9 cellular contexts compared by ENCODE assay signal in the genomic region with DNA sequence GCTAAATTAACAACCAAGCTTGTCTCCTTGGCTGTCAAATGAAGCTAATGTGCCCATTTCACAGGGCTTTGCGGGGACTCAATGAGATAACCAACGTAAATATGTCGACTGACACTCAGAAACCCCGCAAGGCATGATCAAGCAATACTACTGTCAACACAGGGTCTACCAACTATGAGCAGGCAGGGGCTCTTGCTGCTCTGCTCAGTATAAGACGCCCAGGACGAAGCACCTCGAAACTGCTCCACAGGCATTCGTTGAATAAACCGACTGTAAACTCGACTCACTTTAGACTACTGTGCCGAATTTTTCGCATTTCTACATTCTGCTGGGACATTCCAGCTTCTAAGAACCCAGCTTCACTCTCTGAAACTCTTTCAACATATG. TPM values are rescaled to one million over a fixed set of nuclear protein-coding genes. Genes with fewer than 3 reads are reported as not detected.
DNase-seq lines count a peak whose midpoint lies in the region; ATAC-seq lines count a peak whose summit lies in the region.
"Had no signal": no experiment of that assay in that cellular context is flagged by ENCODE, and none has a peak within 500 bp of the region (broad histone marks: within the 10 kb centered on the region; RNA-seq: fewer than 3 reads in every experiment).

No MANE protein-coding gene starts in this region.

- peak overlapping the region; percentile 96 for H3K27ac Mint-ChIP-seq in T-helper 1 cell treated with Interleukin-12 subunit alpha and Interleukin-12 subunit beta and Interleukin-4 antibody, amounts not matched to agents 30 μg/mL and 1 μg/mL, for 36 hours
- peak overlapping the region; percentile 95 for H3K27ac Mint-ChIP-seq in activated CD4-positive, alpha-beta memory T cell treated with anti-CD3 and anti-CD28 coated beads, Interleukin-2, amount 10 ng/mL, durations not matched to agents 7 days and 5 days

- peaks cover 6% of the 10 kb centered on the region for H3K36me3 Mint-ChIP-seq in T-helper 1 cell treated with Interleukin-12 subunit alpha and Interleukin-12 subunit beta and Interleukin-4 antibody, amounts not matched to agents 30 μg/mL and 1 μg/mL, for 36 hours (ENCODE audit: low read depth)
- peaks cover 21% of the 10 kb centered on the region for H3K36me3 Mint-ChIP-seq in activated CD4-positive, alpha-beta memory T cell treated with anti-CD3 and anti-CD28 coated beads, Interleukin-2, amount 10 ng/mL, durations not matched to agents 7 days and 5 days (ENCODE audit: low read depth)

- H3K9me3 Mint-ChIP-seq in T-helper 1 cell treated with Interleukin-12 subunit alpha and Interleukin-12 subunit beta and Interleukin-4 antibody, amounts not matched to agents 30 μg/mL and 1 μg/mL, for 36 hours: peaks cover 15% of the 10 kb centered on the region
- peaks cover 22% of the 10 kb centered on the region for H3K9me3 Mint-ChIP-seq in activated CD4-positive, alpha-beta memory T cell treated with anti-CD3 and anti-CD28 coated beads, Interleukin-2, amount 10 ng/mL, durations not matched to agents 7 days and 5 days

- CTCF ChIA-PET in activated CD4-positive, alpha-beta memory T cell treated with anti-CD3 and anti-CD28 coated beads, Interleukin-2, amount 10 ng/mL, durations not matched to agents 7 days and 5 days (lab: Charles Lee): interaction anchor here (1.3 kb wide), 1 partner anchor 16 kb away, joined by 3 read pairs; no protein-coding TSS in a partner anchor

- ATAC-seq in left colon: no peak

- intact Hi-C loops in left colon (cut with DNase I, micrococcal nuclease): no loop called here

- H3K4me1 ChIP-seq in stomach smooth muscle (ENCODE audit: control insufficient read depth, insufficient read depth, low read length): no peaks in the 10 kb centered on the region

- DNase-seq in T-helper 1 cell: no peak
- DNase-seq in activated CD4-positive, alpha-beta memory T cell treated with anti-CD3 and anti-CD28 coated beads, Interleukin-2, amount 10 ng/mL, durations not matched to agents 7 days and 5 days: no peak
- DNase-seq in T-helper 9 cell: no peak
- no peak for DNase-seq in left colon
- DNase-seq in NCI-H1092 (lab: John Stamatoyannopoulos, UW): no peak

- peaks cover 3% of the 10 kb centered on the region for H3K4me1 Mint-ChIP-seq in T-helper 1 cell treated with Interleukin-12 subunit alpha and Interleukin-12 subunit beta and Interleukin-4 antibody, amounts not matched to agents 30 μg/mL and 1 μg/mL, for 36 hours (ENCODE audit: low read depth)
- peaks cover 13% of the 10 kb centered on the region for H3K4me1 Mint-ChIP-seq in activated CD4-positive, alpha-beta memory T cell treated with anti-CD3 and anti-CD28 coated beads, Interleukin-2, amount 10 ng/mL, durations not matched to agents 7 days and 5 days

- no peak overlapping the region for H3K27ac ChIP-seq in stomach smooth muscle (ENCODE audit: low read length)
- H3K27ac ChIP-seq: C4-2B had no signal

- H3K27me3 Mint-ChIP-seq in T-helper 1 cell treated with Interleukin-12 subunit alpha and Interleukin-12 subunit beta and Interleukin-4 antibody, amounts not matched to agents 30 μg/mL and 1 μg/mL, for 36 hours (ENCODE audit: low read depth): peaks cover 3% of the 10 kb centered on the region
- H3K27me3 Mint-ChIP-seq in activated CD4-positive, alpha-beta memory T cell treated with anti-CD3 and anti-CD28 coated beads, Interleukin-2, amount 10 ng/mL, durations not matched to agents 7 days and 5 days: no peaks in the 10 kb centered on the region

- H3K4me3 Mint-ChIP-seq in T-helper 1 cell treated with Interleukin-12 subunit alpha and Interleukin-12 subunit beta and Interleukin-4 antibody, amounts not matched to agents 30 μg/mL and 1 μg/mL, for 36 hours: peak overlapping the region; percentile 94
- H3K4me3 Mint-ChIP-seq in activated CD4-positive, alpha-beta memory T cell treated with anti-CD3 and anti-CD28 coated beads, Interleukin-2, amount 10 ng/mL, durations not matched to agents 7 days and 5 days: peak overlapping the region; percentile 95

- peaks cover 2% of the 10 kb centered on the region for H3K9me3 ChIP-seq in iPS-18c (ENCODE audit: control insufficient read depth, insufficient read depth, low read length)
- H3K9me3 ChIP-seq in stomach smooth muscle (ENCODE audit: control insufficient read depth in 2 of 2, low read length in 2 of 2): no peaks in the 10 kb centered on the region

- POLR2A ChIA-PET in activated CD4-positive, alpha-beta memory T cell treated with anti-CD3 and anti-CD28 coated beads, Interleukin-2, amount 10 ng/mL, durations not matched to agents 7 days and 5 days (lab: Charles Lee): no interaction called here

- H3K9ac ChIP-seq in stomach smooth muscle (ENCODE audit: low read length in 2 of 2): peak overlapping the region in 1 of 2 donors; percentile 68

- H3K4me3 ChIP-seq in iPS-18c (ENCODE audit: insufficient read depth, low read depth, low read length) (peak overlapping the region; percentile 90), stomach smooth muscle (ENCODE audit: low read length in 2 of 2) (peak overlapping the region; percentile 78 to 94)

- no peaks in the 10 kb centered on the region for H3K36me3 ChIP-seq in stomach smooth muscle (ENCODE audit: control insufficient read depth in 2 of 2, insufficient read depth in 2 of 2, low read length in 2 of 2)

- H3K27me3 ChIP-seq in stomach smooth muscle (ENCODE audit: control insufficient read depth in 1 of 2, insufficient read depth in 2 of 2, low read length in 2 of 2): peaks cover 0 to 3% of the 10 kb centered on the region in 2 donors

RNA-seq across cellular contexts. Expression of a gene that starts 55.0 kb away (rescaled TPM):
- not detected for total RNA-seq in activated CD4-positive, alpha-beta memory T cell treated with anti-CD3 and anti-CD28 coated beads, Interleukin-2, amount 10 ng/mL, durations not matched to agents 7 days and 5 days
- total RNA-seq in left colon: not detected
